Comparison of ENCODE assay signal across 21 cellular contexts in the genomic region with DNA sequence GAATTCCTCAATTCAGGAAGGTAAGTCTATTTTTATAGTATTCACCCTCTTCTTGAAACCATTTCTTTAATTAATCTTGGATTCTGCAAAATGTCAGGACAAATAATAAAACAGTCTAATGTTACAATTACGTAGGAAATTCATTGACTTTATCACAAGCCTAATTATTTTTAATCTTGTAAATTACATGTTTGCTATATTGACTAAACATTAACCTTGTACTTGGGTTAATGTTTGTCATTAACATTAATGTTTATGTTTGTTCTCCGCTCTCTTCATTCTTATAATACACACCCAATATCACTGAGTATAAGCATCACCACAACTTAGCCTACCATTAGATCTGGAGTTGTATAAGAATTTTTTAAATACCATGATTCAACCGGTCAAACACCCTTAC. TPM values are rescaled to one million over a fixed set of nuclear protein-coding genes. Genes with fewer than 3 reads are reported as not detected.
DNase-seq lines count a peak whose midpoint lies in the region; ATAC-seq, FAIRE-seq and TF ChIP-seq lines count a peak whose summit lies in the region.
"Had no signal": no experiment of that assay in that cellular context is flagged by ENCODE, and none has a peak within 500 bp of the region (broad histone marks: within the 10 kb centered on the region; RNA-seq: fewer than 3 reads in every experiment).

No MANE protein-coding gene starts in this region.

- peak; percentile 33 for FAIRE-seq in small intestine (lab: Jason Lieb, UNC)
- FAIRE-seq in pancreas (lab: Jason Lieb, UNC) = no peak
- FAIRE-seq: bronchial epithelial cell had no signal

- TF ChIP-seq RAD21 in SK-N-SH (IDR thresholded peaks at IDR 0.05; ENCODE audit: low read length) = no peak

- TF ChIP-seq EP300 in SK-N-SH (IDR thresholded peaks at IDR 0.05; ENCODE audit: borderline replicate concordance in 1 of 2, low read depth in 1 of 2, low read length in 1 of 2) = no peak

- BruUV-seq in OCI-LY7 (replicated peaks; lab: Mats Ljungman, UMichigan) = no TSS peak

- H3K36me3 ChIP-seq in SK-N-SH (replicated peaks in 1 of 2; ENCODE audit: control insufficient read depth in 1 of 2, insufficient read depth in 2 of 2, low read length in 1 of 2) (peaks cover under 1 to 8% of the 10 kb centered on the region in 2 experiments), OCI-LY7 (ENCODE audit: insufficient read depth, low read length) (no peaks in the 10 kb centered on the region), small intestine (ENCODE audit: control insufficient read depth in 2 of 2, insufficient read depth in 2 of 2, low read length in 2 of 2) (no peaks in the 10 kb centered on the region), pancreas (no peaks in the 10 kb centered on the region)
- H3K36me3 ChIP-seq: ovary had no signal

- H3K79me2 ChIP-seq in SK-N-SH (ENCODE audit: insufficient read depth) (peaks cover 73% of the 10 kb centered on the region), OCI-LY7 (ENCODE audit: insufficient read depth, low read depth, low read length) (peaks cover 55% of the 10 kb centered on the region)

- peaks cover 20% of the 10 kb centered on the region for H3F3A ChIP-seq in SK-N-SH (replicated peaks; ENCODE audit: insufficient read depth)

- POLR2A ChIA-PET in SK-N-SH (lab: Yijun Ruan, JAX) (no interaction called here), OCI-LY7 (lab: Charles Lee) (no interaction called here)

- no peak for TF ChIP-seq CTCF in SK-N-SH (IDR thresholded peaks at IDR 0.05)
- no peak for TF ChIP-seq CTCF in OCI-LY7 (conservative IDR thresholded peaks at IDR 0.05; ENCODE audit: low read length)
- TF ChIP-seq CTCF in fibroblast of pulmonary artery (IDR thresholded peaks at IDR 0.05; ENCODE audit: low read length, missing control alignments) = no peak
- TF ChIP-seq CTCF in pancreas (IDR thresholded peaks at IDR 0.05) = no peak

- H2AFZ ChIP-seq in SK-N-SH (ENCODE audit: low read depth) (no peak overlapping the region), OCI-LY7 (ENCODE audit: low read length) (no peak overlapping the region)

- DNase-seq in SK-N-SH (no peak), OCI-LY7 (ENCODE audit: low spot score) (no peak), fibroblast of pulmonary artery (ENCODE audit: low read depth) (no peak), small intestine (peak; percentile 52), KBM-7 (no peak), NCI-H2171 treated with DMSO at 0.1 percent for 48 hours (lab: John Stamatoyannopoulos, UW) (no peak), pancreas (no peak)
- DNase-seq: 8988T; activated CD4-positive, alpha-beta T cell treated with anti-CD3 and anti-CD28 coated beads for 1 hour; activated naive CD4-positive, alpha-beta T cell treated with anti-CD3 and anti-CD28 coated beads for 36 hours; CD8-positive, alpha-beta T cell; NCI-H1436; NCI-H226; NK-92 treated with Interleukin-12 subunit alpha and Interleukin-12 subunit beta, amount 100 ng/mL, for 24 hours; ovary; SHP77 treated with DMSO at 0.1 percent for 48 hours; stimulated activated CD4-positive, alpha-beta T cell treated with anti-CD3 and anti-CD28 coated beads, Interleukin-12 subunit alpha, Interleukin-12 subunit beta, amount 100 ng/mL, for 4 hours; stimulated activated naive CD4-positive, alpha-beta T cell; T1000 had no signal

- ATAC-seq in SK-N-SH treated with all-trans-retinoic acid at 6 μM for 48 hours = no peak
- no peak for ATAC-seq in pancreas
- ATAC-seq: CD8-positive, alpha-beta T cell had no signal

- peak overlapping the region; percentile 96 for H3K4me2 ChIP-seq in SK-N-SH
- peak overlapping the region; percentile 84 for H3K4me2 ChIP-seq in OCI-LY7 (ENCODE audit: low read length)

- no peaks in the 10 kb centered on the region for H3K9me2 ChIP-seq in SK-N-SH
- no peaks in the 10 kb centered on the region for H3K9me2 ChIP-seq in OCI-LY7 (ENCODE audit: insufficient read depth, low read length)

- no peak overlapping the region for H3K27ac ChIP-seq in SK-N-SH (ENCODE audit: low read depth in 2 of 2, low read length in 1 of 2)
- H3K27ac ChIP-seq in OCI-LY7 (ENCODE audit: low read depth, low read length, poor library complexity, severe bottlenecking) = no peak overlapping the region
- H3K27ac ChIP-seq in small intestine (ENCODE audit: low read depth in 1 of 2, low read length in 1 of 2) = peak overlapping the region in 1 of 2 donors; percentile 41
- peak overlapping the region in 1 of 4 donors; percentile 31 for H3K27ac ChIP-seq in pancreas
- H3K27ac ChIP-seq: ovary had no signal

- H3K9me3 ChIP-seq in SK-N-SH = no peaks in the 10 kb centered on the region
- no peaks in the 10 kb centered on the region for H3K9me3 ChIP-seq in OCI-LY7 (ENCODE audit: low read length)
- H3K9me3 ChIP-seq in small intestine (ENCODE audit: control insufficient read depth, low read depth) = no peaks in the 10 kb centered on the region
- H3K9me3 ChIP-seq in pancreas = no peaks in the 10 kb centered on the region
- H3K9me3 ChIP-seq: ovary had no signal

- H3K4me1 ChIP-seq in SK-N-SH (ENCODE audit: control insufficient read depth in 1 of 2, insufficient read depth in 2 of 2, low read depth in 1 of 2, low read length in 1 of 2) (peaks cover 10 to 16% of the 10 kb centered on the region in 2 experiments; a peak in 3 of 4 replicates), OCI-LY7 (ENCODE audit: insufficient read depth, low read length, poor library complexity, severe bottlenecking) (peaks cover 64% of the 10 kb centered on the region), small intestine (ENCODE audit: control insufficient read depth in 2 of 2, insufficient read depth in 1 of 2, low read depth in 1 of 2, low read length in 1 of 2) (no peaks in the 10 kb centered on the region), pancreas (peaks cover 5 to 18% (median 8%) of the 10 kb centered on the region in 3 donors)

- CTCF ChIA-PET in SK-N-SH (lab: Yijun Ruan, JAX) (no interaction called here), OCI-LY7 (lab: Charles Lee; ENCODE audit: unreplicated experiment) (no interaction called here)

- no peak overlapping the region for H3K9ac ChIP-seq in SK-N-SH

- intact Hi-C loops in OCI-LY7 (cut with micrococcal nuclease; ENCODE audit: unreplicated experiment) = no loop called here
- intact Hi-C loops in pancreas (cut with DNase I) = no loop called here

- no peaks in the 10 kb centered on the region for H3K27me3 ChIP-seq in SK-N-SH (ENCODE audit: insufficient read depth)
- no peaks in the 10 kb centered on the region for H3K27me3 ChIP-seq in small intestine (ENCODE audit: control insufficient read depth in 2 of 2, insufficient read depth in 2 of 2, low read length in 2 of 2)
- H3K27me3 ChIP-seq in pancreas = no peaks in the 10 kb centered on the region
- H3K27me3 ChIP-seq: ovary had no signal

- peaks cover 18% of the 10 kb centered on the region; the same call in 1 of the 2 replicates for H4K20me1 ChIP-seq in SK-N-SH (ENCODE audit: insufficient read depth)
- H4K20me1 ChIP-seq in OCI-LY7 (ENCODE audit: insufficient read depth, low read length) = no peaks in the 10 kb centered on the region

- in situ Hi-C loops in KBM-7 (cut with MboI; ENCODE audit: low pct_unique_long_range_greater_than_20kb, low sequenced_read_pairs) = no loop called here

- no peak overlapping the region for H3K4me3 ChIP-seq in SK-N-SH (ENCODE audit: low read depth in 2 of 2, low read length in 1 of 2)
- H3K4me3 ChIP-seq in OCI-LY7 (ENCODE audit: low read depth, low read length, poor library complexity, severe bottlenecking) = peak overlapping the region; percentile 96
- peak overlapping the region; percentile 93 for H3K4me3 ChIP-seq in fibroblast of pulmonary artery (replicated peaks; ENCODE audit: low read depth, low read length)
- H3K4me3 ChIP-seq in small intestine (ENCODE audit: low read depth in 1 of 2, low read length in 2 of 2) = peak overlapping the region in 1 of 2 donors; percentile 36
- H3K4me3 ChIP-seq in pancreas = no peak overlapping the region
- H3K4me3 ChIP-seq: ovary had no signal

- 75% methylated on average over 3 of the region's 3 CpGs for WGBS in SK-N-SH (ENCODE audit: low lambda C conversion rate)
- WGBS in small intestine, 3 donors = 52 to 72% (median 62%) methylated on average over 3 of the region's 3 CpGs
- 54 to 64% methylated on average over 3 of the region's 3 CpGs for WGBS in pancreas, 2 donors

TF ChIP-seq in SK-N-SH, 30 proteins besides CTCF, POLR2A, EP300 and RAD21 (continues in another document):
- no peak for TF ChIP-seq EZH2phosphoT487 (IDR thresholded peaks at IDR 0.05; ENCODE audit: borderline replicate concordance, low read depth)

TF ChIP-seq in SK-N-SH treated with all-trans-retinoic acid at 6 μM for 48 hours, 23 proteins besides CTCF, POLR2A, EP300 and RAD21 (continues in another document):
- TF ChIP-seq, protein P1, sequence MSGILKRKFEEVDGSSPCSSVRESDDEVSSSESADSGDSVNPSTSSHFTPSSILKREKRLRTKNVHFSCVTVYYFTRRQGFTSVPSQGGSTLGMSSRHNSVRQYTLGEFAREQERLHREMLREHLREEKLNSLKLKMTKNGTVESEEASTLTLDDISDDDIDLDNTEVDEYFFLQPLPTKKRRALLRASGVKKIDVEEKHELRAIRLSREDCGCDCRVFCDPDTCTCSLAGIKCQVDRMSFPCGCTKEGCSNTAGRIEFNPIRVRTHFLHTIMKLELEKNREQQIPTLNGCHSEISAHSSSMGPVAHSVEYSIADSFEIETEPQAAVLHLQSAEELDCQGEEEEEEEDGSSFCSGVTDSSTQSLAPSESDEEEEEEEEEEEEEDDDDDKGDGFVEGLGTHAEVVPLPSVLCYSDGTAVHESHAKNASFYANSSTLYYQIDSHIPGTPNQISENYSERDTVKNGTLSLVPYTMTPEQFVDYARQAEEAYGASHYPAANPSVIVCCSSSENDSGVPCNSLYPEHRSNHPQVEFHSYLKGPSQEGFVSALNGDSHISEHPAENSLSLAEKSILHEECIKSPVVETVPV (CRISPR knock-in tag; IDR thresholded peaks at IDR 0.05) = no peak

RNA-seq across cellular contexts. Expression of a gene that starts 2.8 kb away (rescaled TPM):
- polyA plus RNA-seq in SK-N-SH (2012; rRNA removed) (9.4 and 12.3 TPM in 2 replicates), small intestine (10 to 100 TPM in 2 of 3 donors, 1 to 10 TPM in 1; 8.8 to 62.6 (median 52.4) TPM), pancreas (10 to 100 TPM in 1 of 2 donors, 1 to 10 TPM in 1; 2.1 to 10.4 TPM)
- 15.8 and 16.1 TPM in 2 replicates for polyA plus RNA-seq in SK-N-SH (2012; cell fraction: cytosol; rRNA removed)
- polyA plus RNA-seq in SK-N-SH (2012; cell fraction: nucleus; rRNA removed) = 4.0 and 9.9 TPM in 2 replicates
- total RNA-seq in OCI-LY7 (2014; rRNA removed; shearing (Covaris generic)) = 7.0 and 10.7 TPM in 2 replicates
- total RNA-seq in OCI-LY7 (2022) (24.0 and 24.8 TPM in 2 replicates), pancreas (1 to 10 TPM; 3.9 to 9.6 (median 6.7) TPM)

RNA-seq across cellular contexts. Expression of a gene that starts 27.5 kb away (rescaled TPM):
- polyA plus RNA-seq in SK-N-SH (2012; rRNA removed) = 9.6 and 13.1 TPM in 2 replicates
- 16.6 and 25.8 TPM in 2 replicates for polyA plus RNA-seq in SK-N-SH (2012; cell fraction: cytosol; rRNA removed)
- polyA plus RNA-seq in SK-N-SH (2012; cell fraction: nucleus; rRNA removed) = 10.3 and 18.0 TPM in 2 replicates
- 39.7 and 47.4 TPM in 2 replicates for total RNA-seq in OCI-LY7 (2014; rRNA removed; shearing (Covaris generic))
- 55.4 and 67.6 TPM in 2 replicates for total RNA-seq in OCI-LY7 (2022)
- polyA plus RNA-seq in small intestine = 10 to 100 TPM; 31.0 to 60.8 (median 43.2) TPM
- total RNA-seq in pancreas = 10 to 100 TPM; 15.7 to 24.3 (median 20.5) TPM
- polyA plus RNA-seq in pancreas = 10 to 100 TPM; 26.4 to 39.2 TPM

Comparison
In these comparisons a context has a peak if more than half of its experiments do, and no peak if none do; other contexts are left out.
1. H3K4me3 ChIP-seq: peak in OCI-LY7 (single experiment) and fibroblast of pulmonary artery (single experiment); none in SK-N-SH (0 of 2) and pancreas (0 of 4).